Comparison of ENCODE assay signal across 1 cellular context in the genomic region with DNA sequence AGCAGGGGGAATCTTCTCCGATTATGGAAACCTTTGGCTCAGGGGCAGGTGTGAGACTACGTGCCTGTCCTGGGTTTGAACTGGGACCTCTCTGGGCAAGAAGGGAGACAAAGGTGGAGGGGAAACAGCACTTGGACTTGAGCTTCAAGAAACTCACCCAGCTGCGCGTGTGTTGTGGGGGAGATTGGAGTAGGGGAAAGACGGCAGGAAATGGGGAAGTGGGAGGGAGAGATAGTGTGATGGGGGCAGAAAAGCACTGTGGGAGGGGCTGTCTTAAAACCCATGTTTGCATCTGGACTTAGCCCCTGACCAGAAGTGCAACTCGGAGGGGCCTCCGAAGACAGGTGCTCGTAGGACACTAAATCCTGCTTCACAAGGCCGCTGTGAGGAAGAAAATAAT.
TF ChIP-seq lines count a peak whose summit lies in the region.

No MANE protein-coding gene starts in this region.

TF ChIP-seq in K562, 482 proteins besides CTCF, POLR2A, EP300 and RAD21 (continued from another document):
- TF ChIP-seq, protein P1, sequence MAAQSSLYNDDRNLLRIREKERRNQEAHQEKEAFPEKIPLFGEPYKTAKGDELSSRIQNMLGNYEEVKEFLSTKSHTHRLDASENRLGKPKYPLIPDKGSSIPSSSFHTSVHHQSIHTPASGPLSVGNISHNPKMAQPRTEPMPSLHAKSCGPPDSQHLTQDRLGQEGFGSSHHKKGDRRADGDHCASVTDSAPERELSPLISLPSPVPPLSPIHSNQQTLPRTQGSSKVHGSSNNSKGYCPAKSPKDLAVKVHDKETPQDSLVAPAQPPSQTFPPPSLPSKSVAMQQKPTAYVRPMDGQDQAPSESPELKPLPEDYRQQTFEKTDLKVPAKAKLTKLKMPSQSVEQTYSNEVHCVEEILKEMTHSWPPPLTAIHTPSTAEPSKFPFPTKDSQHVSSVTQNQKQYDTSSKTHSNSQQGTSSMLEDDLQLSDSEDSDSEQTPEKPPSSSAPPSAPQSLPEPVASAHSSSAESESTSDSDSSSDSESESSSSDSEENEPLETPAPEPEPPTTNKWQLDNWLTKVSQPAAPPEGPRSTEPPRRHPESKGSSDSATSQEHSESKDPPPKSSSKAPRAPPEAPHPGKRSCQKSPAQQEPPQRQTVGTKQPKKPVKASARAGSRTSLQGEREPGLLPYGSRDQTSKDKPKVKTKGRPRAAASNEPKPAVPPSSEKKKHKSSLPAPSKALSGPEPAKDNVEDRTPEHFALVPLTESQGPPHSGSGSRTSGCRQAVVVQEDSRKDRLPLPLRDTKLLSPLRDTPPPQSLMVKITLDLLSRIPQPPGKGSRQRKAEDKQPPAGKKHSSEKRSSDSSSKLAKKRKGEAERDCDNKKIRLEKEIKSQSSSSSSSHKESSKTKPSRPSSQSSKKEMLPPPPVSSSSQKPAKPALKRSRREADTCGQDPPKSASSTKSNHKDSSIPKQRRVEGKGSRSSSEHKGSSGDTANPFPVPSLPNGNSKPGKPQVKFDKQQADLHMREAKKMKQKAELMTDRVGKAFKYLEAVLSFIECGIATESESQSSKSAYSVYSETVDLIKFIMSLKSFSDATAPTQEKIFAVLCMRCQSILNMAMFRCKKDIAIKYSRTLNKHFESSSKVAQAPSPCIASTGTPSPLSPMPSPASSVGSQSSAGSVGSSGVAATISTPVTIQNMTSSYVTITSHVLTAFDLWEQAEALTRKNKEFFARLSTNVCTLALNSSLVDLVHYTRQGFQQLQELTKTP (IDR thresholded peaks at IDR 0.05; ENCODE audit: low read depth in 1 of 2, partially characterized antibody in 2 of 2): no peak
- no peak for TF ChIP-seq CCAR2 (IDR thresholded peaks at IDR 0.05; ENCODE audit: low read depth, low read length)
